Comparison of ENCODE assay signal across 10 cellular contexts in the genomic region with DNA sequence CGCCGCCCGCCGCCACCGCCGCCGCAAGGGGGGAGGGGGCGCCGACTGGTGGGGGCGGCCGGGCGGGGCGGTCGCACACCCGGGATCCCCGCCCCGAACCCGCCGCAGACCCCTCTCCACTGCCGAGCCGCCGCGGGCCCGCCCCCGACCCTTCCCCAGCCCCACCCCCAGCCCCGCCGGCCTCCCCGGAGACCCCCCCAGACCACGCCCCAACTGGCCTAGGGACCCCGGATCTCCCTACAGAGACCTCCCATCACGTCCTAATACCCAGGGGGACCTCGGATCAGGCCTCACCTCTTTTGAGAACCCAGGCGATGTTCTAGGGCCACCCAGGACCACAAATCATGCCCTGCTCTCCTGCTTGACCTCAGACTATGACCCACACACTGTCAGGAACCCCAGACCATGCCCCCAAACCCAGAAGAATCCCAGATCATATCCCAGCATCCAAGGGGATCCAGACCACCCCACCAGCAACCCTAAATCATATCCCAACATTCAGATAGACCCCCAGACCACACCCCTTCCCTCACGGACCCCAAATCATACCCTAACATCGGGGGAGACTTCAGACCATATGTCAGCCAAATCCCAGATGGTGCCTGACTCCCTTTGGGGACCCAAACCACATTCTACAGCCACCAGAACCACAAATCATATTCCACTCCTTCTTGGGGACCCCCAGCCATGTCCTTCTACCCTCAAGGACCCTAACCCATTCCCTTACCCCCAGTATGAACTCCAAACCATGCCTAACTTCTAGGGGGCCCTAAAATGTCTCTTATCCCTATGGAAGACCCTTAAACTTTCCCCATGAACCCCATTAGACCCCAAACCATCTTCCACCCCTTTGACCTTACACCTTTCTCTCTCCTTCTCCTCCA. TPM values are rescaled to one million over a fixed set of nuclear protein-coding genes. Genes with fewer than 3 reads are reported as not detected.
DNase-seq lines count a peak whose midpoint lies in the region; ATAC-seq and TF ChIP-seq lines count a peak whose summit lies in the region.
"Had no signal": no experiment of that assay in that cellular context is flagged by ENCODE, and none has a peak within 500 bp of the region (broad histone marks: within the 10 kb centered on the region; RNA-seq: fewer than 3 reads in every experiment).

No MANE protein-coding gene starts in this region.

- peaks cover 10% of the 10 kb centered on the region for H3K27me3 Mint-ChIP-seq in activated CD4-positive, alpha-beta T cell treated with anti-CD3 and anti-CD28 coated beads, Interleukin-2, amount 10 ng/mL, durations not matched to agents 24 days and 14 days
- peaks cover 10% of the 10 kb centered on the region for H3K27me3 Mint-ChIP-seq in stimulated activated memory B cell treated with anti-CD40 and anti-IgM and Interleukin-4, amounts not matched to agents 10 μg/mL and 1 μg/mL and 100 μg/mL, for 72 hours

- H3K4me3 ChIP-seq in SK-N-MC (peak overlapping the region; percentile 47; the same call in 1 of the 2 replicates), fibroblast of the aortic adventitia (ENCODE audit: low read depth, low read length) (peak overlapping the region; percentile 31)

- H3K9me3 Mint-ChIP-seq in activated CD4-positive, alpha-beta T cell treated with anti-CD3 and anti-CD28 coated beads, Interleukin-2, amount 10 ng/mL, durations not matched to agents 24 days and 14 days, result no peaks in the 10 kb centered on the region
- no peaks in the 10 kb centered on the region for H3K9me3 Mint-ChIP-seq in stimulated activated memory B cell treated with anti-CD40 and anti-IgM and Interleukin-4, amounts not matched to agents 10 μg/mL and 1 μg/mL and 100 μg/mL, for 72 hours

- no peak for TF ChIP-seq CTCF in fibroblast of the aortic adventitia (IDR thresholded peaks at IDR 0.05; ENCODE audit: insufficient read depth, low read length)

- intact Hi-C loops in activated CD4-positive, alpha-beta T cell treated with anti-CD3 and anti-CD28 coated beads, Interleukin-2, amount 10 ng/mL, durations not matched to agents 24 days and 14 days (cut with micrococcal nuclease), result no loop called here

- no peaks in the 10 kb centered on the region for H3K36me3 ChIP-seq in SK-N-MC (ENCODE audit: insufficient read depth, low read length)

- peak overlapping the region; percentile 13 for H3K27ac Mint-ChIP-seq in activated CD4-positive, alpha-beta T cell treated with anti-CD3 and anti-CD28 coated beads, Interleukin-2, amount 10 ng/mL, durations not matched to agents 24 days and 14 days
- peak overlapping the region; percentile 24 for H3K27ac Mint-ChIP-seq in stimulated activated memory B cell treated with anti-CD40 and anti-IgM and Interleukin-4, amounts not matched to agents 10 μg/mL and 1 μg/mL and 100 μg/mL, for 72 hours

- H3K4me3 Mint-ChIP-seq in activated CD4-positive, alpha-beta T cell treated with anti-CD3 and anti-CD28 coated beads, Interleukin-2, amount 10 ng/mL, durations not matched to agents 24 days and 14 days, result peak overlapping the region; percentile 64
- peak overlapping the region; percentile 67 for H3K4me3 Mint-ChIP-seq in stimulated activated memory B cell treated with anti-CD40 and anti-IgM and Interleukin-4, amounts not matched to agents 10 μg/mL and 1 μg/mL and 100 μg/mL, for 72 hours

- H3K4me1 Mint-ChIP-seq in activated CD4-positive, alpha-beta T cell treated with anti-CD3 and anti-CD28 coated beads, Interleukin-2, amount 10 ng/mL, durations not matched to agents 24 days and 14 days, result peaks cover 23% of the 10 kb centered on the region
- peaks cover 23% of the 10 kb centered on the region for H3K4me1 Mint-ChIP-seq in stimulated activated memory B cell treated with anti-CD40 and anti-IgM and Interleukin-4, amounts not matched to agents 10 μg/mL and 1 μg/mL and 100 μg/mL, for 72 hours

- no peak overlapping the region for H3K9ac ChIP-seq in SK-N-MC (ENCODE audit: insufficient read length)

- H3K27ac ChIP-seq in SK-N-MC, result no peak overlapping the region

- peak; percentile 13 for ATAC-seq in stimulated activated memory B cell treated with anti-CD40 and anti-IgM and Interleukin-4, amounts not matched to agents 10 μg/mL and 1 μg/mL and 100 μg/mL, for 72 hours
- ATAC-seq in GM21515 (IDR thresholded peaks at IDR 0.05; ENCODE audit: unreplicated experiment), result no peak

- H3K36me3 Mint-ChIP-seq in activated CD4-positive, alpha-beta T cell treated with anti-CD3 and anti-CD28 coated beads, Interleukin-2, amount 10 ng/mL, durations not matched to agents 24 days and 14 days (ENCODE audit: low read depth), result peaks cover 22% of the 10 kb centered on the region
- peaks cover 6% of the 10 kb centered on the region for H3K36me3 Mint-ChIP-seq in stimulated activated memory B cell treated with anti-CD40 and anti-IgM and Interleukin-4, amounts not matched to agents 10 μg/mL and 1 μg/mL and 100 μg/mL, for 72 hours

- H3K9me3 ChIP-seq in SK-N-MC (ENCODE audit: low read depth, low read length), result no peaks in the 10 kb centered on the region

- DNase-seq in activated CD4-positive, alpha-beta T cell treated with anti-CD3 and anti-CD28 coated beads, Interleukin-2, amount 10 ng/mL, durations not matched to agents 24 days and 14 days, result no peak
- DNase-seq in activated CD4-positive, alpha-beta T cell treated with anti-CD3 and anti-CD28 coated beads for 48 hours, result no peak
- no peak for DNase-seq in SK-N-MC (ENCODE audit: low read depth, low spot score)
- no peak for DNase-seq in fibroblast of the aortic adventitia (ENCODE audit: low read depth)
- DNase-seq in DMS 273 treated with DMSO at 0.1 percent for 48 hours (lab: John Stamatoyannopoulos, UW), result no peak
- no peak for DNase-seq in GOT3 (lab: John Stamatoyannopoulos, UW)
- DNase-seq: NK-92 treated with Interleukin-12 subunit alpha and Interleukin-12 subunit beta, amount 100 ng/mL, for 24 hours had no signal

RNA-seq across cellular contexts. Expression of gene LRFN1, which starts 0.5 kb away (rescaled TPM):
- 5.0 and 5.2 TPM in 2 replicates for total RNA-seq in activated CD4-positive, alpha-beta T cell treated with anti-CD3 and anti-CD28 coated beads, Interleukin-2, amount 10 ng/mL, durations not matched to agents 24 days and 14 days
- 0.08 and 0.18 TPM in 2 replicates for total RNA-seq in fibroblast of the aortic adventitia (ENCODE audit: low replicate concordance)

RNA-seq across cellular contexts. Expression of gene GMFG, which starts 14.7 kb away (rescaled TPM):
- 328 and 330 TPM in 2 replicates for total RNA-seq in activated CD4-positive, alpha-beta T cell treated with anti-CD3 and anti-CD28 coated beads, Interleukin-2, amount 10 ng/mL, durations not matched to agents 24 days and 14 days
- 4.2 TPM in 1 of 2 replicates, not detected in the other for total RNA-seq in fibroblast of the aortic adventitia (ENCODE audit: low replicate concordance)

RNA-seq across cellular contexts. Expression of gene SAMD4B, which starts 21.0 kb away (rescaled TPM):
- total RNA-seq in activated CD4-positive, alpha-beta T cell treated with anti-CD3 and anti-CD28 coated beads, Interleukin-2, amount 10 ng/mL, durations not matched to agents 24 days and 14 days, result 68.9 and 71.4 TPM in 2 replicates
- 21.5 and 84.9 TPM in 2 replicates for total RNA-seq in fibroblast of the aortic adventitia (ENCODE audit: low replicate concordance)

RNA-seq across cellular contexts. Expression of gene IFNL1, which starts 25.0 kb away (rescaled TPM):
- not detected in 2 replicates for total RNA-seq in activated CD4-positive, alpha-beta T cell treated with anti-CD3 and anti-CD28 coated beads, Interleukin-2, amount 10 ng/mL, durations not matched to agents 24 days and 14 days
- total RNA-seq in fibroblast of the aortic adventitia (ENCODE audit: low replicate concordance), result not detected in 2 replicates
- total RNA-seq: lower leg skin had no signal

RNA-seq across cellular contexts. Expression of gene IFNL2, which starts 53.0 kb away (rescaled TPM):
- not detected in 2 replicates for total RNA-seq in activated CD4-positive, alpha-beta T cell treated with anti-CD3 and anti-CD28 coated beads, Interleukin-2, amount 10 ng/mL, durations not matched to agents 24 days and 14 days
- not detected in 2 replicates for total RNA-seq in fibroblast of the aortic adventitia (ENCODE audit: low replicate concordance)
- total RNA-seq: lower leg skin had no signal

Comparison
In these comparisons a context has a peak if more than half of its experiments do, and no peak if none do; other contexts are left out.
1. RNA of gene GMFG, which starts 14.7 kb away (total RNA-seq): 328 to 330 TPM in activated CD4-positive, alpha-beta T cell treated with anti-CD3 and anti-CD28 coated beads, Interleukin-2, amount 10 ng/mL, durations not matched to agents 24 days and 14 days; 4.2 TPM in fibroblast of the aortic adventitia; every median in the first group is over 10 times any median in the second.